13 cellular contexts compared by ENCODE assay signal in genomic region chr2:181203412-181203811, GRCh38.
A peak's percentile ranks its signal among the peaks of the same experiment; 100 is the strongest.
DNase-seq lines count a peak whose midpoint lies in the region; ATAC-seq and TF ChIP-seq lines count a peak whose summit lies in the region.
"Had no signal": no experiment of that assay in that cellular context is flagged by ENCODE, and none has a peak within 500 bp of the region (broad histone marks: within the 10 kb centered on the region; RNA-seq: fewer than 3 reads in every experiment).

No MANE protein-coding gene starts in this region.

- POLR2A ChIA-PET in AG04449 (lab: Yijun Ruan, JAX): no interaction called here
- POLR2A ChIA-PET in CD4-positive, alpha-beta memory T cell (lab: Charles Lee; ENCODE audit: partially characterized antibody): interaction anchor here (0.6 to 1.4 kb wide), 3 partner anchors 44 to 254 kb away, joined by 3 read pairs; partner anchors contain the start of gene ITGA4

- H3K4me3 ChIP-seq in AG04449 (ENCODE audit: low read depth, low read length): no peak overlapping the region
- H3K4me3 ChIP-seq in CD4-positive, alpha-beta memory T cell (ENCODE audit: low read length in 2 of 2): no peak overlapping the region
- H3K4me3 ChIP-seq: vagina had no signal

- H3K9me3 ChIP-seq in CD4-positive, alpha-beta memory T cell (ENCODE audit: control insufficient read depth in 1 of 2, low read length in 2 of 2): peaks cover 0 to 4% of the 10 kb centered on the region in 2 donors
- H3K9me3 ChIP-seq: BE2C, vagina had no signal

- ATAC-seq in GM19023 (IDR thresholded peaks at IDR 0.05; ENCODE audit: unreplicated experiment) (no peak), sciatic nerve (no peak)

- peaks cover 34 to 68% of the 10 kb centered on the region in 2 donors for H3K36me3 Mint-ChIP-seq in CD4-positive, alpha-beta memory T cell
- H3K36me3 Mint-ChIP-seq: brain had no signal

- no peaks in the 10 kb centered on the region for H3K27me3 ChIP-seq in CD4-positive, alpha-beta memory T cell (ENCODE audit: insufficient read depth, low read length)
- H3K27me3 ChIP-seq: BE2C, vagina had no signal

- H3K9me3 Mint-ChIP-seq in CD4-positive, alpha-beta memory T cell: peaks cover 3 to 64% (median 52%) of the 10 kb centered on the region in 8 donors

- no peaks in the 10 kb centered on the region for H3K27me3 Mint-ChIP-seq in CD4-positive, alpha-beta memory T cell

- TF ChIP-seq CTCF in AG04449 (IDR thresholded peaks at IDR 0.05; ENCODE audit: insufficient read depth, low read length, missing control alignments): no peak

- no peak overlapping the region for H3K4me3 Mint-ChIP-seq in CD4-positive, alpha-beta memory T cell
- H3K4me3 Mint-ChIP-seq: brain had no signal

- H3K27ac ChIP-seq in CD4-positive, alpha-beta memory T cell (ENCODE audit: low read depth, low read length): no peak overlapping the region
- H3K27ac ChIP-seq: vagina had no signal

- DNase-seq in AG04449 (ENCODE audit: low read depth, low spot score) (peak; percentile 58), HT-29 (ENCODE audit: low spot score) (peak; percentile 33), amniotic stem cell (lab: John Stamatoyannopoulos, UW) (peak; percentile 44), iPS DF 19.7 (ENCODE audit: low read depth, low spot score) (peak; percentile 35), sciatic nerve (ENCODE audit: low spot score) (no peak), HuH-7 (ENCODE audit: low spot score) (no peak)
- no peak for DNase-seq in CD4-positive, alpha-beta memory T cell
- DNase-seq: BE2C, NCI-H1417, retina had no signal

- H3K36me3 ChIP-seq in CD4-positive, alpha-beta memory T cell (ENCODE audit: insufficient read depth, low read length): no peaks in the 10 kb centered on the region
- H3K36me3 ChIP-seq: BE2C, vagina had no signal

- no peak overlapping the region for H3K27ac Mint-ChIP-seq in CD4-positive, alpha-beta memory T cell
- H3K27ac Mint-ChIP-seq: brain had no signal

- intact Hi-C loops in sciatic nerve (cut with DNase I): no loop called here
- intact Hi-C loops in CD4-positive, alpha-beta memory T cell (cut with micrococcal nuclease): no loop called here

- H3K4me1 ChIP-seq in CD4-positive, alpha-beta memory T cell (ENCODE audit: insufficient read depth, low read length): peaks cover 14% of the 10 kb centered on the region
- H3K4me1 ChIP-seq: BE2C, vagina had no signal

- peaks cover 20 to 23% (median 21%) of the 10 kb centered on the region in 4 donors for H3K4me1 Mint-ChIP-seq in CD4-positive, alpha-beta memory T cell
- H3K4me1 Mint-ChIP-seq: brain had no signal

- CTCF ChIA-PET in AG04449 (lab: Yijun Ruan, JAX): no interaction called here
- CTCF ChIA-PET in CD4-positive, alpha-beta memory T cell (lab: Charles Lee; ENCODE audit: partially characterized antibody): no interaction called here

Comparison
In these comparisons a context has a peak if more than half of its experiments do, and no peak if none do; other contexts are left out.
1. DNase-seq: peak in AG04449 (single experiment), HT-29 (single experiment), amniotic stem cell (single experiment) and iPS DF 19.7 (single experiment); none in sciatic nerve (single experiment), HuH-7 (single experiment) and CD4-positive, alpha-beta memory T cell (0 of 5).